ENCODE assay signal across 12 cellular contexts in the genomic region with DNA sequence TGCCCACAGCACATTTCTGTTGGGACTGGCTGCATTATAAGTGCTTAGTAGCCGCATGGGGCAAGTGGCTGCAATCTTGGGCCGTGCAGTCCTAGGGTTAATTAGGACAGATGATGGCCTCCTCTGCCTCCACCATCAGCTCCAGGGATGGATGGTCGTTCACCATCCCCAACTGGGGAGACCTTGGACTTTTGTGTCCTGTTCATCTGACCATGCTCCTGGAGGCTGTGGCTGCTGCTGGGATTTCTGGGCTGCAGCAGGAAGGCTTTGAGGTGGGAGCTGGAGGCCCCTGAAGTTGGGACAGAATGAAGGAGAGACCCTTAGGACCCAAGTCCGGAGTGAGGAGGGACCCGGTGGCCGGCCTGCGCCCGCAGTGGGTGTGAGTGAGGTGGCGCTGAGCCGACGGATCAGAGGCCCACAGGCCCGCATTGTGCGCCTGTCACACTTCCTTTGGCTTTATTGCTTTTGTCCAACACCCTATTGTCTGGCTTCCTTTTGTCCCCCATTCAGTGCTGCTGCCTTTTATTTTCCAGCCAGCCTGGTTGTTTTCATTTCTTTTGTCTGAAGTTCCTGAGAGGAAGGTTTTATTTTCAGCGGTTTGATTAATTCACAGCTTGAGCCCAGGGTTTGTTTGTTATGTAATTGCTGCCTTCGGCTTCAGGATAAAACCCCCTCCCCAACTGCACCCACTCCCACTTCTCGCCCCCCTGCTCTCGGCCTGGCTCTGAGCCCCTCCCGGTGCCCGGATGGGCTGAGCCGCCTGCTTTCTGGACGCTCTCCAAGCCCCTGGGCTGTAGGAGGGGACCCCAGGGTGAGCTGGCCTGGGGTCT. TPM values are rescaled to one million over a fixed set of nuclear protein-coding genes. Genes with fewer than 3 reads are reported as not detected.
DNase-seq lines count a peak whose midpoint lies in the region; ATAC-seq and TF ChIP-seq lines count a peak whose summit lies in the region.
"Had no signal": no experiment of that assay in that cellular context is flagged by ENCODE, and none has a peak within 500 bp of the region (broad histone marks: within the 10 kb centered on the region; RNA-seq: fewer than 3 reads in every experiment).

No MANE protein-coding gene starts in this region.

- no peaks in the 10 kb centered on the region for H3K27me3 ChIP-seq in gastrocnemius medialis
- H3K27me3 ChIP-seq: cardiac muscle cell, foreskin keratinocyte had no signal

- peaks cover 41 to 42% of the 10 kb centered on the region in 2 donors for H3K4me1 ChIP-seq in gastrocnemius medialis

- ATAC-seq in gastrocnemius medialis, result no peak
- ATAC-seq in GM18867 (IDR thresholded peaks at IDR 0.05; ENCODE audit: unreplicated experiment), result no peak
- no peak for ATAC-seq in HG02885 (IDR thresholded peaks at IDR 0.05; ENCODE audit: poor library complexity, unreplicated experiment)
- ATAC-seq in GM21717 (IDR thresholded peaks at IDR 0.05; ENCODE audit: unreplicated experiment), result no peak
- ATAC-seq in HG03521 (IDR thresholded peaks at IDR 0.05; ENCODE audit: unreplicated experiment), result no peak
- ATAC-seq: foreskin keratinocyte; stimulated activated naive CD8-positive, alpha-beta T cell treated with anti-CD3 and anti-CD28 coated beads, Interleukin-15, Interleukin-2, amounts not matched to agents 100 U/mL and 50 U/mL, for 24 hours had no signal

- no peaks in the 10 kb centered on the region for H3K36me3 ChIP-seq in gastrocnemius medialis
- H3K36me3 ChIP-seq: cardiac muscle cell had no signal

- no peak for TF ChIP-seq POLR2A in gastrocnemius medialis (IDR thresholded peaks at IDR 0.05)

- TF ChIP-seq CTCF in RWPE1 (conservative IDR thresholded peaks at IDR 0.05; ENCODE audit: low read depth) (no peak), gastrocnemius medialis (IDR thresholded peaks at IDR 0.05 in 4 of 5, conservative IDR thresholded peaks at IDR 0.05 in 1 of 5) (no peak)

- peak overlapping the region in 1 of 4 donors; percentile 13 for H3K4me3 ChIP-seq in gastrocnemius medialis
- H3K4me3 ChIP-seq: cardiac muscle cell had no signal

- peak; percentile 30 to 47 for DNase-seq in NCI-H1930 (lab: John Stamatoyannopoulos, UW)
- no peak for DNase-seq in RWPE1 (ENCODE audit: low spot score)
- peak; percentile 81 for DNase-seq in iPS-NIHi7 (ENCODE audit: extremely low spot score)
- no peak for DNase-seq in gastrocnemius medialis
- DNase-seq: foreskin keratinocyte; stimulated activated naive CD8-positive, alpha-beta T cell treated with anti-CD3 and anti-CD28 coated beads, Interleukin-15, Interleukin-2, amounts not matched to agents 100 U/mL and 50 U/mL, for 24 hours had no signal

- in situ Hi-C loops in gastrocnemius medialis (cut with MboI; ENCODE audit: low sequenced_read_pairs in 4 of 4), result no loop called here

- no peaks in the 10 kb centered on the region for H3K9me3 ChIP-seq in gastrocnemius medialis

- CTCF ChIA-PET in RWPE1 (lab: Yijun Ruan, JAX), result interaction anchor here (1.2 to 2.0 kb wide), 2 partner anchors 20 to 237 kb away, joined by 3 to 7 read pairs; no protein-coding TSS in a partner anchor

- intact Hi-C loops in gastrocnemius medialis (cut with DNase I; ENCODE audit: low total_unique reads), result no loop called here

- H3K27ac ChIP-seq in RWPE1 (peak overlapping the region; percentile 13), gastrocnemius medialis (peak overlapping the region in 3 of 4 donors; percentile 6 to 31 (median 23))
- H3K27ac ChIP-seq: cardiac muscle cell, foreskin keratinocyte had no signal

- POLR2A ChIA-PET in RWPE1 (lab: Yijun Ruan, JAX; ENCODE audit: low non-redundant PET), result no interaction called here

RNA-seq across cellular contexts. Expression of a gene that starts 35.6 kb away (rescaled TPM):
- total RNA-seq in gastrocnemius medialis, result 10 to 100 TPM; 15.6 to 31.1 (median 16.3) TPM

RNA-seq across cellular contexts. Expression of a gene that starts 43.3 kb away (rescaled TPM):
- total RNA-seq in gastrocnemius medialis, result 1 to 10 TPM in 3 of 4 donors, under 1 TPM in 1; 0.66 to 3.1 (median 2.3) TPM

RNA-seq across cellular contexts. Expression of a gene that starts 57.6 kb away (rescaled TPM):
- under 1 TPM in 1 of 4 donors, not detected in 3; 0.22 TPM for total RNA-seq in gastrocnemius medialis
- total RNA-seq: cardiac muscle cell, foreskin keratinocyte, LHCN-M2 had no signal

Comparison
In these comparisons a context has a peak if more than half of its experiments do, and no peak if none do; other contexts are left out.
1. DNase-seq: peak in NCI-H1930 (2 of 2) and iPS-NIHi7 (single experiment); none in RWPE1 (single experiment) and gastrocnemius medialis (0 of 2).